In the genomic region with DNA sequence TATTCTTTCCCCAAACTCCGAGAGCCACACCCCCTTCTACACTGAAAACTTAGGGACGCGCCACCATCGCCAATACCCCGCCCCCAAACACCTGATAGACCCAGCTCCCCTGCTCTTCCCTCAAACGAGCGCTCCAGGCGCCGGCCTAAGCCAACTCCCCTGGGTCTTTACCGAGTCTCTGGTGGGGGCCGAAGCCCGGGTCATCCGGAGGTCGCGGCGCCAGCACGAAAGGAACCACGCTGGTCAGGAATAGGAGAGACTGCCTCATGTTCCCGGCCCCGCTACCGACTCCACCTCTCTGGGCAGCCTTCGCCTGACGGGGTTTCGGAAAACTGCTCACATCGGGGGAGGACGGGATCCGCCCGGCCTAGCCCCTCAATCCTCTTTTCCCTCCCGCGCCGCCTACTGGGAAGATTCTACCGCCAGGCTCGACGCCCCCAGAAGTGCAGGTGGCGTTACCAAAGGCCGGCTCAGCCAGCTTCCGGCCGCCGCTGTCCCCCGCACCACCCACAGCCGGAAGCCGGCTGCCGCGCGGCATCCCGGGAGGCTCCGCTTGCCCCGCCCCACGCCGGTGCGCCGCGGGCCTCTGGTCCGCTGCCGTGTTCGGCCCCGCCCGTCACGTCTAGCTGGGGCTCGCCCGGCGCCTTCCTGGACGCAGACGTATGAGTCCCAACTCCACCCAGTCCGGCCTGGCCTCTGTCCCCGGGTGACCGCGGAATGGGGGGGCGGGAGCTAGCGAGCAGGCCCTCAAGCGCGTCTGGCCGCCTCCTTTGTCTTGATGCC, we compare ENCODE assay signal across 8 cellular contexts. TPM values are rescaled to one million over a fixed set of nuclear protein-coding genes. Genes with fewer than 3 reads are reported as not detected.
A peak's percentile ranks its signal among the peaks of the same experiment; 100 is the strongest.
DNase-seq lines count a peak whose midpoint lies in the region; ATAC-seq and TF ChIP-seq lines count a peak whose summit lies in the region.

TSS of gene ADAM17 (minus strand) at position 493 of the 783 bp plus-strand sequence. CDS start at position 268, 225 bp downstream.

- H3K4me3 ChIP-seq in kidney epithelial cell (ENCODE audit: low read depth, low read length): peak within 1 kb of the TSS; percentile 95

- no peaks in the 10 kb centered on the region for H3K27me3 ChIP-seq in kidney epithelial cell (ENCODE audit: control insufficient read depth, insufficient read depth, low read length)

- TF ChIP-seq CTCF in kidney epithelial cell (IDR thresholded peaks at IDR 0.05; ENCODE audit: insufficient read depth, low read length, poor library complexity, severe bottlenecking): peak; percentile 50

- H3K36me3 ChIP-seq in kidney epithelial cell (ENCODE audit: control insufficient read depth, insufficient read depth, low read length): no peaks in the 10 kb centered on the region

- ATAC-seq in GM19025 (IDR thresholded peaks at IDR 0.05; ENCODE audit: low read depth, unreplicated experiment): peak; percentile 88
- peak; percentile 80 for ATAC-seq in HG03342 (IDR thresholded peaks at IDR 0.05; ENCODE audit: unreplicated experiment)

- DNase-seq in AG20443 (ENCODE audit: low spot score) (peak; percentile 95), NCI-H345 treated with DMSO at 0.1 percent for 48 hours (lab: John Stamatoyannopoulos, UW; ENCODE audit: unreplicated experiment) (peak; percentile 86), cerebellar nuclear complex (lab: John Stamatoyannopoulos, UW) (peak; percentile 59 to 71), kidney epithelial cell (ENCODE audit: low read depth) (peak; percentile 80)
- DNase-seq in activated CD4-positive, CD25-positive, alpha-beta regulatory T cell treated with anti-CD3 and anti-CD28 coated beads, Interleukin-2, amount 50 U/mL, for 72 hours: peak; percentile 90
- peak; percentile 71 to 86 for DNase-seq in stimulated activated CD4-positive, alpha-beta T cell treated with anti-CD3 and anti-CD28 coated beads, Interleukin-15, amount 100 ng/mL, for 48 hours (ENCODE audit: low read depth in 2 of 2)

RNA-seq across cellular contexts. Expression of gene ADAM17, which starts in this region (rescaled TPM):
- 47.9 and 61.3 TPM in 2 replicates for total RNA-seq in kidney epithelial cell

Comparison
In these comparisons a context has a peak if more than half of its experiments do, and no peak if none do; other contexts are left out.
1. Peak in every context shown above with its lines: DNase-seq, ATAC-seq and H3K4me3 ChIP-seq.